8 cellular contexts compared by ENCODE assay signal in genomic region chr10:55091691-55092328, GRCh38.
DNase-seq lines count a peak whose midpoint lies in the region; ATAC-seq and TF ChIP-seq lines count a peak whose summit lies in the region.

No MANE protein-coding gene starts in this region.

- no peak overlapping the region for H2AFZ ChIP-seq in parathyroid adenoma

- POLR2A ChIA-PET in activated CD4-positive, alpha-beta T cell treated with anti-CD3 and anti-CD28 coated beads for 36 hours (lab: Charles Lee) = no interaction called here

- H3K4me3 ChIP-seq in choroid plexus epithelial cell (ENCODE audit: low read depth, low read length) (no peak overlapping the region), parathyroid adenoma (ENCODE audit: low read depth, low read length) (no peak overlapping the region)

- no peaks in the 10 kb centered on the region for H3K27me3 ChIP-seq in parathyroid adenoma (ENCODE audit: control insufficient read depth, insufficient read depth, low read length)

- H3K27ac ChIP-seq in parathyroid adenoma = no peak overlapping the region

- CTCF ChIA-PET in activated CD4-positive, alpha-beta T cell treated with anti-CD3 and anti-CD28 coated beads for 36 hours (lab: Charles Lee) = interaction anchor here (0.7 to 1.0 kb wide), 2 partner anchors 39 to 1495 kb away, joined by 3 read pairs; no protein-coding TSS in a partner anchor

- H3K79me2 ChIP-seq in parathyroid adenoma = no peaks in the 10 kb centered on the region

- TF ChIP-seq POLR2A in GM18505 (IDR thresholded peaks at IDR 0.05; ENCODE audit: borderline replicate concordance, extremely low read depth, insufficient read depth, insufficient read length) = no peak

- TF ChIP-seq CTCF in choroid plexus epithelial cell (conservative IDR thresholded peaks at IDR 0.05; ENCODE audit: low read depth, low read length) (peak; percentile 80), parathyroid adenoma (IDR thresholded peaks at IDR 0.05) (peak; percentile 77)

- H3K36me3 ChIP-seq in parathyroid adenoma (ENCODE audit: control insufficient read depth, insufficient read depth, low read length) = no peaks in the 10 kb centered on the region

- H3K36me3 Mint-ChIP-seq in activated CD4-positive, alpha-beta T cell treated with anti-CD3 and anti-CD28 coated beads for 36 hours (ENCODE audit: low read depth) = no peaks in the 10 kb centered on the region

- H3K9me3 ChIP-seq in parathyroid adenoma (ENCODE audit: control insufficient read depth, low read length) = no peaks in the 10 kb centered on the region

- intact Hi-C loops in activated CD4-positive, alpha-beta T cell treated with anti-CD3 and anti-CD28 coated beads for 36 hours (cut with DNase I, micrococcal nuclease) = loop anchor here in 1 of 2 experiments (2.0 to 5.0 kb wide), 2 partner anchors 173 to 410 kb away; no protein-coding TSS in a partner anchor

- H3K9ac ChIP-seq in parathyroid adenoma = no peak overlapping the region

- no peaks in the 10 kb centered on the region for H3K27me3 Mint-ChIP-seq in activated CD4-positive, alpha-beta T cell treated with anti-CD3 and anti-CD28 coated beads for 36 hours

- ATAC-seq in GM18505 (IDR thresholded peaks at IDR 0.05; ENCODE audit: unreplicated experiment) = peak; percentile 78
- ATAC-seq in HG03565 (IDR thresholded peaks at IDR 0.05; ENCODE audit: unreplicated experiment) = peak; percentile 56
- ATAC-seq in activated CD4-positive, alpha-beta T cell treated with anti-CD3 and anti-CD28 coated beads for 36 hours = no peak
- no peak for ATAC-seq in GM21390 (IDR thresholded peaks at IDR 0.05; ENCODE audit: unreplicated experiment)

- no peaks in the 10 kb centered on the region for H3K4me1 Mint-ChIP-seq in activated CD4-positive, alpha-beta T cell treated with anti-CD3 and anti-CD28 coated beads for 36 hours

- DNase-seq in choroid plexus epithelial cell (ENCODE audit: low read depth) = peak; percentile 39
- no peak for DNase-seq in activated CD4-positive, alpha-beta T cell treated with anti-CD3 and anti-CD28 coated beads for 36 hours
- DNase-seq in activated CD4-positive, CD25-positive, alpha-beta regulatory T cell (lab: John Stamatoyannopoulos, UW) = no peak
- no peak for DNase-seq in stimulated activated CD4-positive, alpha-beta T cell treated with anti-CD3 and anti-CD28 coated beads, Interleukin-4, amount 100 ng/mL, for 4 hours

- no peak overlapping the region for H3K4me3 Mint-ChIP-seq in activated CD4-positive, alpha-beta T cell treated with anti-CD3 and anti-CD28 coated beads for 36 hours

- H3K9me3 Mint-ChIP-seq in activated CD4-positive, alpha-beta T cell treated with anti-CD3 and anti-CD28 coated beads for 36 hours (ENCODE audit: low read depth) = no peaks in the 10 kb centered on the region

- no peak overlapping the region for H3K4me2 ChIP-seq in parathyroid adenoma (ENCODE audit: low read length)

- no peaks in the 10 kb centered on the region for H3K4me1 ChIP-seq in parathyroid adenoma

- H3K27ac Mint-ChIP-seq in activated CD4-positive, alpha-beta T cell treated with anti-CD3 and anti-CD28 coated beads for 36 hours = no peak overlapping the region

Comparison
In these comparisons a context has a peak if more than half of its experiments do, and no peak if none do; other contexts are left out.
1. ATAC-seq: peak in GM18505 (single experiment) and HG03565 (single experiment); none in activated CD4-positive, alpha-beta T cell treated with anti-CD3 and anti-CD28 coated beads for 36 hours (single experiment) and GM21390 (single experiment).